Comparison of ENCODE assay signal across 9 cellular contexts in the genomic region with DNA sequence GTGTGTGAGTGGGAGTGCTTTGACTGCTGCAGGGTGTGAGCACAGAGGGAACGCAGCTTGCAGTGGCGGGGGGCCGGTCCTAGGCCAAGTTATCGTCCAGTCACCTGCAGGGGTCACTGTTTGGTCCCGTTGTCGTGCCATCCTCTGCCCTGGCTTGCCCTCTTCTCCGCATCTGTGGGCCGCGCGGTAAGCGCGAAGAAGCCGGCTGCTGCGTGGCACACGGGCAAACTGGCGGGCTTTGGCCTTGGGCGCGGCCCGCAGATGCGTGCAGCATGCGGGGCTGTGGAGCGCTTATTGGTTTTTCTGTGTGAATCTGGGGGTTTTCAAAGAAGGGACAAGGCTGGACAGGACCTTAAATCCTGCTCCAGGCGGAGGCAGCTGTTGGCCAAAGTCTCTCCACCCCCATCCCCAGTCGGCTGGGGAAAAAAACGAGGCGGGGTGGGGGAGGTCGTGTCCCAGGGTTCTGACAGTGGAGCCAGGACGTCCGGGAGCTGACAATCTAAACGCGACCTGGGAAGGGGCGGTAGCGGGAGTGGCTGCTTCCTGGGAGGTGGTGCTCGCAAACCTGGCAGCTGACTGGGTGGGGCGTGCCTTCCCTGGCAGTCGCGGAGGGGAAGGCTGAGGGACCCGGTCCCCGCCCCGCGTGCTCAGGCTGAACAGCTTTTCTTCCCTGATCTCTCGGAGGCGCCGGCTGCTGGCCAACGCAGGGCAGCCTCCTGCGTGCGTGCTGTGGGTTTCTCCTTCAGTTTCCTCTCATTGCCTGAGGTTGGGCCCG. TPM values are rescaled to one million over a fixed set of nuclear protein-coding genes. Genes with fewer than 3 reads are reported as not detected.
A peak's percentile ranks its signal among the peaks of the same experiment; 100 is the strongest.
DNase-seq lines count a peak whose midpoint lies in the region; ATAC-seq and TF ChIP-seq lines count a peak whose summit lies in the region.
"Had no signal": no experiment of that assay in that cellular context is flagged by ENCODE, and none has a peak within 500 bp of the region (broad histone marks: within the 10 kb centered on the region; RNA-seq: fewer than 3 reads in every experiment).

No MANE protein-coding gene starts in this region.

- no peaks in the 10 kb centered on the region for H3K79me2 ChIP-seq in ACC112 (ENCODE audit: control insufficient read depth, insufficient read depth, low read length, unreplicated experiment)

- no peak overlapping the region for H3K4me3 Mint-ChIP-seq in T-cell

- POLR2A ChIA-PET in T-cell (lab: Charles Lee) = no interaction called here

- CTCF ChIA-PET in T-cell (lab: Charles Lee) = no interaction called here

- H3K4me1 Mint-ChIP-seq in T-cell = peaks cover 0 to 2% (median 0%) of the 10 kb centered on the region in 3 donors

- H3K4me1 ChIP-seq in ACC112 (ENCODE audit: control insufficient read depth, insufficient read depth, low read length, unreplicated experiment) = peaks cover 11% of the 10 kb centered on the region

- no peak overlapping the region for H3K27ac ChIP-seq in ACC112 (ENCODE audit: low read depth, low read length)

- H3K27ac Mint-ChIP-seq in T-cell = no peak overlapping the region

- DNase-seq in NCI-H2029 (lab: John Stamatoyannopoulos, UW) (peak; percentile 28), epithelial cell of proximal tubule (ENCODE audit: low read depth) (no peak), mucosa of gallbladder (ENCODE audit: low spot score) (peak; percentile 73), T-cell (no peak)
- DNase-seq: stimulated activated CD4-positive, alpha-beta T cell treated with anti-CD3 and anti-CD28 coated beads, Interleukin-12 subunit alpha, Interleukin-12 subunit beta, amount 100 ng/mL, for 4 hours had no signal

- peak overlapping the region; percentile 96 for H2AFZ ChIP-seq in ACC112 (ENCODE audit: low read length, unreplicated experiment)

- H3K36me3 Mint-ChIP-seq in T-cell = no peaks in the 10 kb centered on the region

- TF ChIP-seq CTCF in epithelial cell of proximal tubule (conservative IDR thresholded peaks at IDR 0.05; ENCODE audit: low read depth, low read length) = peak; percentile 33

- H3K9me3 Mint-ChIP-seq in T-cell = peaks cover 0 to 4% (median 3%) of the 10 kb centered on the region in 3 donors

- ATAC-seq in GM18907 (IDR thresholded peaks at IDR 0.05; ENCODE audit: unreplicated experiment) (no peak), T-cell (replicated peaks in 1 of 4) (no peak), GM19023 (IDR thresholded peaks at IDR 0.05; ENCODE audit: unreplicated experiment) (no peak), HG03108 (IDR thresholded peaks at IDR 0.05; ENCODE audit: unreplicated experiment) (no peak)

- no peaks in the 10 kb centered on the region for H3K27me3 ChIP-seq in ACC112 (ENCODE audit: insufficient read depth, low read length)

- H3K27me3 Mint-ChIP-seq in T-cell = peaks cover 28 to 34% of the 10 kb centered on the region in 2 donors

- no peaks in the 10 kb centered on the region for H3K36me3 ChIP-seq in ACC112 (ENCODE audit: insufficient read depth, low read length)

- peak overlapping the region; percentile 85 for H3K4me3 ChIP-seq in ACC112 (ENCODE audit: low read depth, low read length)
- H3K4me3 ChIP-seq in epithelial cell of proximal tubule (ENCODE audit: low read depth, low read length) = peak overlapping the region; percentile 55

RNA-seq across cellular contexts. Expression of gene VEPH1, which starts 39.7 kb away (rescaled TPM):
- 3.7 and 20.7 TPM in 2 replicates for total RNA-seq in epithelial cell of proximal tubule
- 3.1 TPM for total RNA-seq in mucosa of gallbladder
- total RNA-seq in T-cell = under 1 TPM in 3 of 5 donors, not detected in 2; 0.33 to 0.67 (median 0.35) TPM

Comparison
In these comparisons a context has a peak if more than half of its experiments do, and no peak if none do; other contexts are left out.
1. DNase-seq: peak in NCI-H2029 (single experiment) and mucosa of gallbladder (single experiment); none in epithelial cell of proximal tubule (single experiment) and T-cell (0 of 34).